In genomic region chr1:93701619-93702018, GRCh38 we compare ENCODE assay signal across 9 cellular contexts. TPM values are rescaled to one million over a fixed set of nuclear protein-coding genes. Genes with fewer than 3 reads are reported as not detected.
DNase-seq lines count a peak whose midpoint lies in the region; ATAC-seq and TF ChIP-seq lines count a peak whose summit lies in the region.
"Had no signal": no experiment of that assay in that cellular context is flagged by ENCODE, and none has a peak within 500 bp of the region (broad histone marks: within the 10 kb centered on the region; RNA-seq: fewer than 3 reads in every experiment).

No MANE protein-coding gene starts in this region.

- peak; percentile 98 for TF ChIP-seq EP300 in Ishikawa (IDR thresholded peaks at IDR 0.05; ENCODE audit: borderline replicate concordance)

- H3K79me2 ChIP-seq in trophoblast cell (ENCODE audit: control insufficient read depth, insufficient read depth, low read length, poor library complexity), result peaks cover 8% of the 10 kb centered on the region

- H2AK5ac ChIP-seq in trophoblast cell (ENCODE audit: low read length), result no peak overlapping the region

- peak overlapping the region; percentile 98 for H2BK12ac ChIP-seq in trophoblast cell (ENCODE audit: low read length)

- peak overlapping the region; percentile 98 for H2BK120ac ChIP-seq in trophoblast cell (ENCODE audit: insufficient read depth, low read length, poor library complexity)

- H3K14ac ChIP-seq in trophoblast cell (ENCODE audit: low read length), result peak overlapping the region; percentile 93

- ATAC-seq in GM19035 (IDR thresholded peaks at IDR 0.05; ENCODE audit: unreplicated experiment) (no peak), GM21390 (IDR thresholded peaks at IDR 0.05; ENCODE audit: unreplicated experiment) (no peak)
- ATAC-seq: left colon had no signal

- H3K23ac ChIP-seq in trophoblast cell (ENCODE audit: low read length), result no peak overlapping the region

- H2AFZ ChIP-seq in trophoblast cell (ENCODE audit: insufficient read depth, low read length, poor library complexity), result no peak overlapping the region

- no peak overlapping the region for H3K18ac ChIP-seq in trophoblast cell (ENCODE audit: low read length)

- H3K9ac ChIP-seq in trophoblast cell (ENCODE audit: low read length), result no peak overlapping the region

- H3K4me2 ChIP-seq in trophoblast cell (ENCODE audit: low read length), result no peak overlapping the region

- no peaks in the 10 kb centered on the region for H3K36me3 ChIP-seq in trophoblast cell (ENCODE audit: control insufficient read depth in 1 of 2, insufficient read depth in 2 of 2, low read length in 2 of 2)

- no peaks in the 10 kb centered on the region for H3K9me3 ChIP-seq in trophoblast cell (ENCODE audit: insufficient read depth, low read depth, low read length)

- no peak overlapping the region for H4K12ac ChIP-seq in trophoblast cell (ENCODE audit: low read depth, low read length)

- DNase-seq in EH (ENCODE audit: low read depth), result peak; percentile 100
- DNase-seq in dermis blood vessel endothelial cell, result peak; percentile 70
- peak; percentile 97 to 98 for DNase-seq in trophoblast cell
- no peak for DNase-seq in mucosa of gallbladder (ENCODE audit: low spot score)
- DNase-seq in stimulated activated naive CD4-positive, alpha-beta T cell (lab: John Stamatoyannopoulos, UW), result no peak
- DNase-seq: left colon had no signal

- H2BK5ac ChIP-seq in trophoblast cell (ENCODE audit: low read depth, low read length, poor library complexity), result peak overlapping the region; percentile 93

- peak overlapping the region; percentile 91 for H3K4ac ChIP-seq in trophoblast cell (ENCODE audit: low read depth, low read length)

- peaks cover 27 to 31% of the 10 kb centered on the region in 2 experiments for H3K4me1 ChIP-seq in trophoblast cell (ENCODE audit: control insufficient read depth in 1 of 2, insufficient read depth in 2 of 2, low read length in 2 of 2)

- H3K79me1 ChIP-seq in trophoblast cell (ENCODE audit: low read length), result peaks cover 30% of the 10 kb centered on the region

- H3K4me3 ChIP-seq in trophoblast cell (ENCODE audit: low read depth, low read length), result no peak overlapping the region

- H4K8ac ChIP-seq in trophoblast cell (ENCODE audit: low read depth, low read length), result peak overlapping the region; percentile 73

- TF ChIP-seq RAD21 in Ishikawa (IDR thresholded peaks at IDR 0.05; ENCODE audit: low read depth), result peak; percentile 16; the same call in 1 of the 2 replicates

- H3K27me3 ChIP-seq in trophoblast cell (ENCODE audit: insufficient read depth, low read length), result no peaks in the 10 kb centered on the region

- H3K27ac ChIP-seq in trophoblast cell (ENCODE audit: low read depth, low read length), result peak overlapping the region; percentile 81

- H4K91ac ChIP-seq in trophoblast cell (ENCODE audit: low read depth, low read length), result peak overlapping the region; percentile 99

TF ChIP-seq in Ishikawa, 13 proteins besides CTCF, POLR2A, EP300 and RAD21:
- peak; percentile 96 for TF ChIP-seq TCF12 (IDR thresholded peaks at IDR 0.05; ENCODE audit: low read depth)
- TF ChIP-seq MAX (IDR thresholded peaks at IDR 0.05), result peak; percentile 87
- TF ChIP-seq USF1 (IDR thresholded peaks at IDR 0.05), result peak; percentile 66
- peak; percentile 94 for TF ChIP-seq NFIC (IDR thresholded peaks at IDR 0.05)
- no peak; the same call in 1 of the 2 replicates for TF ChIP-seq REST (IDR thresholded peaks at IDR 0.05; ENCODE audit: low read depth)
- peak; percentile 94 for TF ChIP-seq FOXM1 (IDR thresholded peaks at IDR 0.05; ENCODE audit: borderline replicate concordance, low read depth)
- TF ChIP-seq EGR1 (IDR thresholded peaks at IDR 0.05), result no peak
- TF ChIP-seq CEBPB (IDR thresholded peaks at IDR 0.05), result no peak
- no peak for TF ChIP-seq CREB1 (IDR thresholded peaks at IDR 0.05; ENCODE audit: low read depth)
- 0 out of 2 replicates have a peak, but pooled peaks have one; percentile 45 for TF ChIP-seq YY1 (IDR thresholded peaks at IDR 0.05; ENCODE audit: low read depth)
- no peak for TF ChIP-seq TAF1 (IDR thresholded peaks at IDR 0.05; ENCODE audit: low read depth)
- TF ChIP-seq TEAD4 (IDR thresholded peaks at IDR 0.05), result peak; percentile 98
- TF ChIP-seq ZBTB7A (IDR thresholded peaks at IDR 0.05; ENCODE audit: low read depth), result no peak

RNA-seq across cellular contexts. Expression of gene BCAR3, which starts 20.0 kb away (rescaled TPM):
- 47.1 and 50.5 TPM in 2 replicates for total RNA-seq in dermis blood vessel endothelial cell
- polyA plus RNA-seq in trophoblast cell (2013), result 28.1 and 29.7 TPM in 2 replicates
- total RNA-seq in mucosa of gallbladder, result 51.8 TPM

Comparison
In these comparisons a context has a peak if more than half of its experiments do, and no peak if none do; other contexts are left out.
1. DNase-seq: peak in EH (single experiment), dermis blood vessel endothelial cell (single experiment) and trophoblast cell (2 of 2); none in mucosa of gallbladder (single experiment) and stimulated activated naive CD4-positive, alpha-beta T cell (0 of 6).